In genomic region chr2:76793647-76794334, GRCh38 we compare ENCODE assay signal across 36 cellular contexts.
"Had no signal": no experiment of that assay in that cellular context is flagged by ENCODE, and none has a peak within 500 bp of the region (broad histone marks: within the 10 kb centered on the region; RNA-seq: fewer than 3 reads in every experiment).

No MANE protein-coding gene starts in this region.

- H3K36me3 Mint-ChIP-seq: activated naive CD4-positive, alpha-beta T cell treated with anti-CD3 and anti-CD28 coated beads, Interleukin-2, amount 50 U/mL, for 24 hours; activated naive CD8-positive, alpha-beta T cell treated with anti-CD3 and anti-CD28 coated beads for 36 hours; brain had no signal

- H3K4me3 ChIP-seq: adrenal gland, breast epithelium, cardiac muscle cell, colonic mucosa, dorsolateral prefrontal cortex, esophagus muscularis mucosa, gastrocnemius medialis had no signal

- H3K4me1 ChIP-seq: adrenal gland, breast epithelium, colonic mucosa, esophagus muscularis mucosa, foreskin keratinocyte, gastrocnemius medialis had no signal

- H3K27ac Mint-ChIP-seq: activated B cell treated with CpG ODN at 0.5 μM for 24 hours; activated CD8-positive, alpha-beta T cell treated with anti-CD3 and anti-CD28 coated beads for 36 hours; activated naive CD4-positive, alpha-beta T cell treated with anti-CD3 and anti-CD28 coated beads for 36 hours; activated naive CD4-positive, alpha-beta T cell treated with anti-CD3 and anti-CD28 coated beads, Interleukin-2, amount 50 U/mL, for 24 hours; activated naive CD8-positive, alpha-beta T cell treated with anti-CD3 and anti-CD28 coated beads for 36 hours; activated naive CD8-positive, alpha-beta T cell treated with anti-CD3 and anti-CD28 coated beads, Interleukin-2, amount 50 U/mL, for 24 hours; activated T-helper 17 cell treated with anti-CD3 and anti-CD28 coated beads, Interleukin-2, amount 50 U/mL, for 72 hours; brain; dendritic cell treated with granulocyte-macrophage colony-stimulating factor and Interleukin-4, amounts not matched to agents 40 ng/mL and 50 ng/mL, for 4 days; endodermal cell; T-helper 17 cell; T-helper 2 cell treated with Interferon-gamma antibody and Interleukin-4, amounts not matched to agents 5 μg/mL and 100 μg/mL, for 36 hours had no signal

- H3K36me3 ChIP-seq: adrenal gland, breast epithelium, cardiac muscle cell, colonic mucosa, esophagus muscularis mucosa, gastrocnemius medialis, WERI-Rb-1 had no signal

- DNase-seq: activated B cell treated with CpG ODN at 0.5 μM for 24 hours; activated CD4-positive, alpha-beta T cell treated with anti-CD3 and anti-CD28 coated beads for 48 hours; activated CD4-positive, alpha-beta T cell treated with anti-CD3 and anti-CD28 coated beads, Interleukin-2, amount 50 U/mL, for 1 hour; activated CD4-positive, alpha-beta T cell treated with anti-CD3 and anti-CD28 coated beads, Interleukin-2, amount 50 U/mL, for 48 hours; activated CD8-positive, alpha-beta memory T cell treated with anti-CD3 and anti-CD28 coated beads for 24 hours; activated CD8-positive, alpha-beta T cell treated with anti-CD3 and anti-CD28 coated beads for 36 hours; activated effector memory CD4-positive, alpha-beta T cell treated with Interleukin-2 at 50 U/mL for 16 hours; activated naive CD4-positive, alpha-beta T cell treated with anti-CD3 and anti-CD28 coated beads for 36 hours; activated naive CD8-positive, alpha-beta T cell treated with anti-CD3 and anti-CD28 coated beads for 36 hours; activated naive CD8-positive, alpha-beta T cell treated with anti-CD3 and anti-CD28 coated beads, Interleukin-2, amount 50 U/mL, for 24 hours; activated T-cell treated with anti-CD3 and anti-CD28 coated beads, Interleukin-2, amount 50 U/mL, for 4 hours; adrenal gland; amygdala; aorta; central memory CD4-positive, alpha-beta T cell; cerebellar nuclear complex; colonic mucosa; dorsolateral prefrontal cortex; effector memory CD4-positive, alpha-beta T cell; endodermal cell; erythroblast; foreskin keratinocyte; gastrocnemius medialis; T-helper 1 cell; T-helper 17 cell; T1000; WERI-Rb-1 had no signal

- H3K9me3 ChIP-seq: adrenal gland, breast epithelium, colonic mucosa, esophagus muscularis mucosa, gastrocnemius medialis had no signal

- H3K4me1 Mint-ChIP-seq: activated B cell treated with CpG ODN at 0.5 μM for 24 hours; activated naive CD4-positive, alpha-beta T cell treated with anti-CD3 and anti-CD28 coated beads, Interleukin-2, amount 50 U/mL, for 24 hours; activated naive CD8-positive, alpha-beta T cell treated with anti-CD3 and anti-CD28 coated beads for 36 hours; activated naive CD8-positive, alpha-beta T cell treated with anti-CD3 and anti-CD28 coated beads, Interleukin-2, amount 50 U/mL, for 24 hours; activated T-helper 17 cell treated with anti-CD3 and anti-CD28 coated beads, Interleukin-2, amount 50 U/mL, for 72 hours; brain; T-helper 17 cell had no signal

- H3K9me3 Mint-ChIP-seq: activated naive CD4-positive, alpha-beta T cell treated with anti-CD3 and anti-CD28 coated beads for 36 hours; activated naive CD4-positive, alpha-beta T cell treated with anti-CD3 and anti-CD28 coated beads, Interleukin-2, amount 50 U/mL, for 24 hours had no signal

- H3K27me3 Mint-ChIP-seq: activated B cell treated with CpG ODN at 0.5 μM for 24 hours; activated CD8-positive, alpha-beta T cell treated with anti-CD3 and anti-CD28 coated beads for 36 hours; activated naive CD4-positive, alpha-beta T cell treated with anti-CD3 and anti-CD28 coated beads, Interleukin-2, amount 50 U/mL, for 24 hours; activated naive CD8-positive, alpha-beta T cell treated with anti-CD3 and anti-CD28 coated beads for 36 hours; activated naive CD8-positive, alpha-beta T cell treated with anti-CD3 and anti-CD28 coated beads, Interleukin-2, amount 50 U/mL, for 24 hours; activated T-helper 17 cell treated with anti-CD3 and anti-CD28 coated beads, Interleukin-2, amount 50 U/mL, for 72 hours; brain; dendritic cell treated with granulocyte-macrophage colony-stimulating factor and Interleukin-4, amounts not matched to agents 40 ng/mL and 50 ng/mL, for 4 days; T-helper 17 cell had no signal

- ATAC-seq: activated CD4-positive, CD25-positive, alpha-beta regulatory T cell treated with anti-CD3 and anti-CD28 coated beads, Interleukin-2, amount 50 U/mL, for 24 hours; activated CD8-positive, alpha-beta T cell treated with anti-CD3 and anti-CD28 coated beads for 36 hours; activated naive CD8-positive, alpha-beta T cell treated with anti-CD3 and anti-CD28 coated beads, Interleukin-2, amount 50 U/mL, for 24 hours; activated T-cell treated with anti-CD3 and anti-CD28 coated beads, Interleukin-2, amount 50 U/mL, for 4 hours; activated T-helper 17 cell treated with anti-CD3 and anti-CD28 coated beads, Interleukin-2, amount 50 U/mL, for 72 hours; foreskin keratinocyte; gastrocnemius medialis; T-helper 17 cell had no signal

- H3K27me3 ChIP-seq: adrenal gland, breast epithelium, cardiac muscle cell, colonic mucosa, dorsolateral prefrontal cortex, esophagus muscularis mucosa, foreskin keratinocyte, gastrocnemius medialis had no signal

- H3K4me3 Mint-ChIP-seq: activated B cell treated with CpG ODN at 0.5 μM for 24 hours; activated CD8-positive, alpha-beta T cell treated with anti-CD3 and anti-CD28 coated beads for 36 hours; activated naive CD4-positive, alpha-beta T cell treated with anti-CD3 and anti-CD28 coated beads for 36 hours; activated naive CD4-positive, alpha-beta T cell treated with anti-CD3 and anti-CD28 coated beads, Interleukin-2, amount 50 U/mL, for 24 hours; activated naive CD8-positive, alpha-beta T cell treated with anti-CD3 and anti-CD28 coated beads for 36 hours; activated naive CD8-positive, alpha-beta T cell treated with anti-CD3 and anti-CD28 coated beads, Interleukin-2, amount 50 U/mL, for 24 hours; activated T-cell treated with anti-CD3 and anti-CD28 coated beads, Interleukin-2, amount 50 U/mL, for 4 hours; activated T-helper 17 cell treated with anti-CD3 and anti-CD28 coated beads, Interleukin-2, amount 50 U/mL, for 72 hours; brain; dendritic cell treated with granulocyte-macrophage colony-stimulating factor and Interleukin-4, amounts not matched to agents 40 ng/mL and 50 ng/mL, for 4 days; endodermal cell; T-helper 17 cell; T-helper 2 cell treated with Interferon-gamma antibody and Interleukin-4, amounts not matched to agents 5 μg/mL and 100 μg/mL, for 36 hours had no signal

- H3K27ac ChIP-seq: adrenal gland, breast epithelium, cardiac muscle cell, colonic mucosa, dorsolateral prefrontal cortex, esophagus muscularis mucosa, foreskin keratinocyte, gastrocnemius medialis, WERI-Rb-1 had no signal
